1 cellular context compared by ENCODE assay signal in genomic region chr15:90054618-90055097, GRCh38.
TF ChIP-seq lines count a peak whose summit lies in the region.

No MANE protein-coding gene starts in this region.

TF ChIP-seq in HepG2, 621 proteins besides CTCF, POLR2A, EP300 and RAD21 (continued from another document and continues in another):
- TF ChIP-seq ZBTB33 (CRISPR knock-in tag; IDR thresholded peaks at IDR 0.05), result 0 out of 2 replicates have a peak, but pooled peaks have one; percentile 25
- TF ChIP-seq HIC2 (CRISPR knock-in tag; IDR thresholded peaks at IDR 0.05; ENCODE audit: low read depth), result peak; percentile 50; the same call in 1 of the 2 replicates
- peak; percentile 82 for TF ChIP-seq BCL6 (CRISPR knock-in tag; IDR thresholded peaks at IDR 0.05)
- no peak for TF ChIP-seq TAF15 (IDR thresholded peaks at IDR 0.05; ENCODE audit: low read depth, low read length, poor library complexity, severe bottlenecking)
- no peak for TF ChIP-seq NFKBIZ (CRISPR knock-in tag; IDR thresholded peaks at IDR 0.05)
- peak; percentile 61; the same call in 1 of the 2 replicates for TF ChIP-seq ZNF609 (CRISPR knock-in tag; IDR thresholded peaks at IDR 0.05; ENCODE audit: borderline replicate concordance)
- peak; percentile 93 for TF ChIP-seq ZNF281 (CRISPR knock-in tag; IDR thresholded peaks at IDR 0.05; ENCODE audit: borderline replicate concordance)
- no peak for TF ChIP-seq ZNF513 (CRISPR knock-in tag; conservative IDR thresholded peaks at IDR 0.05)
- peak; percentile 74 for TF ChIP-seq ELF3 (CRISPR knock-in tag; IDR thresholded peaks at IDR 0.05)
- TF ChIP-seq ZNF747 (CRISPR knock-in tag; IDR thresholded peaks at IDR 0.05; ENCODE audit: borderline replicate concordance), result no peak
- no peak for TF ChIP-seq HNRNPL (IDR thresholded peaks at IDR 0.05; ENCODE audit: low read depth, low read length)
- 0 out of 2 replicates have a peak, but pooled peaks have one; percentile 17 for TF ChIP-seq ZBTB37 (CRISPR knock-in tag; IDR thresholded peaks at IDR 0.05)
- no peak for TF ChIP-seq ZNF326 (CRISPR knock-in tag; IDR thresholded peaks at IDR 0.05; ENCODE audit: borderline replicate concordance)
- TF ChIP-seq POLR2AphosphoS5 (IDR thresholded peaks at IDR 0.05; ENCODE audit: low read depth, low read length), result no peak
- TF ChIP-seq NFRKB (IDR thresholded peaks at IDR 0.05), result no peak
- no peak for TF ChIP-seq SRY (CRISPR knock-in tag; IDR thresholded peaks at IDR 0.05)
- no peak for TF ChIP-seq ZNF619 (CRISPR knock-in tag; IDR thresholded peaks at IDR 0.05)
- TF ChIP-seq TCF7 (IDR thresholded peaks at IDR 0.05; ENCODE audit: low read depth), result 0 out of 2 replicates have a peak, but pooled peaks have one; percentile 6
- no peak for TF ChIP-seq ATF7-NPFF (CRISPR knock-in tag; IDR thresholded peaks at IDR 0.05; ENCODE audit: low read depth)
- TF ChIP-seq KDM1A (CRISPR knock-in tag; IDR thresholded peaks at IDR 0.05), result no peak
- peak; percentile 24; the same call in 1 of the 2 replicates for TF ChIP-seq TFDP1 (CRISPR knock-in tag; IDR thresholded peaks at IDR 0.05; ENCODE audit: borderline replicate concordance)
- TF ChIP-seq HCFC1 (IDR thresholded peaks at IDR 0.05; ENCODE audit: low read depth, low read length), result no peak
- no peak for TF ChIP-seq ZHX1 (CRISPR knock-in tag; IDR thresholded peaks at IDR 0.05; ENCODE audit: low read depth)
- no peak for TF ChIP-seq SSRP1 (CRISPR knock-in tag; IDR thresholded peaks at IDR 0.05)
- TF ChIP-seq PBX2 (CRISPR knock-in tag; IDR thresholded peaks at IDR 0.05), result no peak
- TF ChIP-seq ZFY (CRISPR knock-in tag; IDR thresholded peaks at IDR 0.05), result 0 out of 2 replicates have a peak, but pooled peaks have one; percentile 44
- TF ChIP-seq ZNF337 (CRISPR knock-in tag; IDR thresholded peaks at IDR 0.05; ENCODE audit: borderline replicate concordance, low read depth), result no peak
- TF ChIP-seq ZBTB3 (CRISPR knock-in tag; IDR thresholded peaks at IDR 0.05; ENCODE audit: borderline replicate concordance, low read depth), result peak; percentile 71; the same call in 1 of the 2 replicates
